ENCODE assay signal across 8 cellular contexts in genomic region chr10:103696411-103697145, GRCh38.
DNase-seq lines count a peak whose midpoint lies in the region; ATAC-seq and TF ChIP-seq lines count a peak whose summit lies in the region.

No MANE protein-coding gene starts in this region.

- DNase-seq in AG09309 (ENCODE audit: low read depth) (peak; percentile 73), HK-2 (ENCODE audit: unreplicated experiment) (peak; percentile 90), T-helper 2 cell (peak in 4 of 5 experiments; percentile 45 to 89 (median 56)), iPS-NIHi7 (ENCODE audit: extremely low spot score) (peak; percentile 84)
- peak; percentile 40 to 48 (median 45) for DNase-seq in stimulated activated CD4-positive, alpha-beta T cell treated with anti-CD3 and anti-CD28 coated beads, TNF-alpha, amount 100 ng/mL, for 1 hour (ENCODE audit: low read depth in 3 of 3, low spot score in 1 of 3)

- no peak overlapping the region for H3K4me3 ChIP-seq in AG09309 (ENCODE audit: control insufficient read depth, low read depth, low read length)

- H3K27ac ChIP-seq in angular gyrus (ENCODE audit: low read depth, low read length), result peak overlapping the region; percentile 93

- TF ChIP-seq CTCF in AG09309 (IDR thresholded peaks at IDR 0.05; ENCODE audit: control insufficient read depth, insufficient read depth, low read depth, low read length, missing control alignments), result peak; percentile 64

- ATAC-seq in GM19043 (IDR thresholded peaks at IDR 0.05; ENCODE audit: low read depth, unreplicated experiment), result peak; percentile 42
- ATAC-seq in HG03097 (IDR thresholded peaks at IDR 0.05; ENCODE audit: low FRiP score, unreplicated experiment), result no peak
